21 cellular contexts compared by ENCODE assay signal in the genomic region with DNA sequence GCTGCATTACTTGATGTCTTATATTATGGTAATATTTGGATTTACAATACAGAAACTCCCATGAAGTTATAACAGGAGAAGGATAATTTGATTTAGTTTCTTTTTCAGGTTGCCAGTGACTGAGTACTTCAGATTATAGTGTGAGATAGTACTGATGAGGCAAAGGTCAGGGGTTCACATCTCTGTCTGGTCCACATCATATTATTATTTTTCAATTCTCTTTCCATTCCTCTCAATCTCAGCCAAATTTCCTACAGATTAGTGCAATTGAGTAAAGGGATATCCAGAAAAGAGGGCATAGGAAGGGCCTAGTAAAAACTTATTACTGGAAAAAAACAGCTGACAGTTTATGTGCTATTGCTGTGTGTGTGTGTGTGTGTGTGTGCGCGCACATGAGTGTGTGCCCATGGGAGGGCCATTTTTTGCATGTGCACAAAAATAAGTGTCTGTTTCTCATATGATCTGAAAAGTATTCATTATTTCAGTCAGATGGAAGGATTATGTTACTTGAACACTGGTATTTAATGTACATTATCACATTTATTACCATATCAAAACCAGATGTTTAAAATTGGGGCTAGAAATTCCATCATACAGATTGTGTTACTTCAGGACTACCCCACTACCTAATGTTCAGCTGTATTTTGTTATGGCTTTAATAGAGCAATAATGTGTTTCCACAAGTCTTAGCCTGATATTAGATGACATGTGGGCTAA.
"Had no signal": no experiment of that assay in that cellular context is flagged by ENCODE, and none has a peak within 500 bp of the region (broad histone marks: within the 10 kb centered on the region; RNA-seq: fewer than 3 reads in every experiment).

No MANE protein-coding gene starts in this region.

- ATAC-seq: activated CD8-positive, alpha-beta T cell treated with anti-CD3 and anti-CD28 coated beads for 36 hours; left cardiac atrium; natural killer cell; sciatic nerve; stimulated activated effector memory CD8-positive, alpha-beta T cell treated with anti-CD3 and anti-CD28 coated beads, Interleukin-12 subunit alpha, Interleukin-12 subunit beta, amount 100 ng/mL, for 72 hours; WTC11 had no signal

- H3K27me3 ChIP-seq: stomach, testis, upper lobe of left lung had no signal

- H3K4me1 Mint-ChIP-seq: activated CD4-positive, alpha-beta T cell treated with anti-CD3 and anti-CD28 coated beads, Interleukin-2, amount 10 ng/mL, durations not matched to agents 24 days and 14 days; activated naive CD8-positive, alpha-beta T cell treated with anti-CD3 and anti-CD28 coated beads, Interleukin-2, amount 10 ng/mL, durations not matched to agents 7 days and 5 days; natural killer cell; stimulated activated effector memory CD8-positive, alpha-beta T cell treated with anti-CD3 and anti-CD28 coated beads, Interleukin-12 subunit alpha, Interleukin-12 subunit beta, amount 100 ng/mL, for 72 hours had no signal

- H3K4me3 Mint-ChIP-seq: activated CD4-positive, alpha-beta T cell treated with anti-CD3 and anti-CD28 coated beads, Interleukin-2, amount 10 ng/mL, durations not matched to agents 24 days and 14 days; activated CD8-positive, alpha-beta T cell treated with anti-CD3 and anti-CD28 coated beads for 36 hours; activated naive CD8-positive, alpha-beta T cell treated with anti-CD3 and anti-CD28 coated beads, Interleukin-2, amount 10 ng/mL, durations not matched to agents 7 days and 5 days; activated T-cell treated with anti-CD3 and anti-CD28 coated beads, Interleukin-2, amount 50 U/mL, for 24 hours; natural killer cell; stimulated activated effector memory CD8-positive, alpha-beta T cell treated with anti-CD3 and anti-CD28 coated beads, Interleukin-12 subunit alpha, Interleukin-12 subunit beta, amount 100 ng/mL, for 72 hours; T-helper 2 cell treated with Interferon-gamma antibody and Interleukin-4, amounts not matched to agents 5 μg/mL and 100 μg/mL, for 36 hours; WTC11 had no signal

- H3K27me3 Mint-ChIP-seq: activated CD4-positive, alpha-beta T cell treated with anti-CD3 and anti-CD28 coated beads, Interleukin-2, amount 10 ng/mL, durations not matched to agents 24 days and 14 days; activated CD8-positive, alpha-beta T cell treated with anti-CD3 and anti-CD28 coated beads for 36 hours; activated naive CD8-positive, alpha-beta T cell treated with anti-CD3 and anti-CD28 coated beads, Interleukin-2, amount 10 ng/mL, durations not matched to agents 7 days and 5 days; activated T-cell treated with anti-CD3 and anti-CD28 coated beads, Interleukin-2, amount 50 U/mL, for 24 hours had no signal

- H3K27ac Mint-ChIP-seq: activated CD4-positive, alpha-beta T cell treated with anti-CD3 and anti-CD28 coated beads, Interleukin-2, amount 10 ng/mL, durations not matched to agents 24 days and 14 days; activated CD8-positive, alpha-beta T cell treated with anti-CD3 and anti-CD28 coated beads for 36 hours; activated naive CD8-positive, alpha-beta T cell treated with anti-CD3 and anti-CD28 coated beads, Interleukin-2, amount 10 ng/mL, durations not matched to agents 7 days and 5 days; activated T-cell treated with anti-CD3 and anti-CD28 coated beads, Interleukin-2, amount 50 U/mL, for 24 hours; activated T-helper 2 cell treated with anti-CD3 and anti-CD28 coated beads, Interferon-gamma antibody, Interleukin-2, Interleukin-4, amounts not matched to agents 10 μg/mL and 5 μg/mL and 100 μg/mL, durations not matched to agents 14 hours and 24 hours and 36 hours; natural killer cell; stimulated activated effector memory CD8-positive, alpha-beta T cell treated with anti-CD3 and anti-CD28 coated beads, Interleukin-12 subunit alpha, Interleukin-12 subunit beta, amount 100 ng/mL, for 72 hours; T-helper 2 cell treated with Interferon-gamma antibody and Interleukin-4, amounts not matched to agents 5 μg/mL and 100 μg/mL, for 36 hours; WTC11 had no signal

- H3K4me1 ChIP-seq: parathyroid adenoma, stomach, testis, upper lobe of left lung had no signal

- H3K4me3 ChIP-seq: stomach, testis, upper lobe of left lung had no signal

- H3K36me3 Mint-ChIP-seq: activated naive CD8-positive, alpha-beta T cell treated with anti-CD3 and anti-CD28 coated beads, Interleukin-2, amount 10 ng/mL, durations not matched to agents 7 days and 5 days; natural killer cell; stimulated activated effector memory CD8-positive, alpha-beta T cell treated with anti-CD3 and anti-CD28 coated beads, Interleukin-12 subunit alpha, Interleukin-12 subunit beta, amount 100 ng/mL, for 72 hours; WTC11 had no signal

- H3K9me3 ChIP-seq: stomach, testis, upper lobe of left lung had no signal

- DNase-seq: activated CD4-positive, alpha-beta T cell treated with anti-CD3 and anti-CD28 coated beads, Interleukin-2, amount 10 ng/mL, durations not matched to agents 24 days and 14 days; activated CD8-positive, alpha-beta T cell treated with anti-CD3 and anti-CD28 coated beads for 36 hours; activated naive CD4-positive, alpha-beta T cell treated with Interleukin-2 at 50 U/mL for 16 hours; activated naive CD8-positive, alpha-beta T cell treated with anti-CD3 and anti-CD28 coated beads, Interleukin-2, amount 10 ng/mL, durations not matched to agents 7 days and 5 days; activated T-cell treated with anti-CD3 and anti-CD28 coated beads, Interleukin-2, amount 50 U/mL, for 24 hours; anterior cingulate cortex; cortex of kidney; effector CD4-positive, alpha-beta T cell; hippocampal formation; left cardiac atrium; natural killer cell; stimulated activated CD4-positive, alpha-beta T cell treated with anti-CD3 and anti-CD28 coated beads, Interleukin-4, amount 100 ng/mL, for 24 hours; testis; upper lobe of left lung had no signal

- H3K36me3 ChIP-seq: stomach, upper lobe of left lung had no signal

- H3K9me3 Mint-ChIP-seq: activated CD4-positive, alpha-beta T cell treated with anti-CD3 and anti-CD28 coated beads, Interleukin-2, amount 10 ng/mL, durations not matched to agents 24 days and 14 days; activated CD8-positive, alpha-beta T cell treated with anti-CD3 and anti-CD28 coated beads for 36 hours; activated naive CD8-positive, alpha-beta T cell treated with anti-CD3 and anti-CD28 coated beads, Interleukin-2, amount 10 ng/mL, durations not matched to agents 7 days and 5 days; activated T-cell treated with anti-CD3 and anti-CD28 coated beads, Interleukin-2, amount 50 U/mL, for 24 hours; activated T-helper 2 cell treated with anti-CD3 and anti-CD28 coated beads, Interferon-gamma antibody, Interleukin-2, Interleukin-4, amounts not matched to agents 10 μg/mL and 5 μg/mL and 100 μg/mL, durations not matched to agents 14 hours and 24 hours and 36 hours; T-helper 2 cell treated with Interferon-gamma antibody and Interleukin-4, amounts not matched to agents 5 μg/mL and 100 μg/mL, for 36 hours; WTC11 had no signal
